Comparison of ENCODE assay signal across 19 cellular contexts in genomic region chr19:1827566-1828278, GRCh38. TPM values are rescaled to one million over a fixed set of nuclear protein-coding genes. Genes with fewer than 3 reads are reported as not detected.
DNase-seq lines count a peak whose midpoint lies in the region; ATAC-seq, FAIRE-seq and TF ChIP-seq lines count a peak whose summit lies in the region.
"Had no signal": no experiment of that assay in that cellular context is flagged by ENCODE, and none has a peak within 500 bp of the region (broad histone marks: within the 10 kb centered on the region; RNA-seq: fewer than 3 reads in every experiment).

No MANE protein-coding gene starts in this region.

- no peak overlapping the region for H2BK20ac ChIP-seq in IMR-90 (ENCODE audit: low read depth, low read length)

- H3K4me2 ChIP-seq in GM23338 (no peak overlapping the region), IMR-90 (ENCODE audit: low read depth, low read length) (no peak overlapping the region), endothelial cell of umbilical vein (ENCODE audit: insufficient read depth, low read length) (no peak overlapping the region)
- H3K4me2 ChIP-seq: KMS-11 had no signal

- DNase-seq in GM23338 (ENCODE audit: low spot score) (no peak), IMR-90 (no peak), endothelial cell of umbilical vein (ENCODE audit: low read depth, low spot score) (no peak), ovary (no peak), RPMI8226 (no peak), T-helper 17 cell (no peak), tibial nerve (ENCODE audit: low spot score in 2 of 2) (no peak)
- DNase-seq: EL; HCEC 1CT; MM.1S; NCI-H1105; NCI-H187; NCI-H69; NK-92 treated with Interleukin-12 subunit alpha and Interleukin-12 subunit beta, amount 100 ng/mL, for 24 hours had no signal

- H2AK5ac ChIP-seq in IMR-90 (ENCODE audit: low read depth, low read length), result no peak overlapping the region

- H3K9me2 ChIP-seq in GM23338 (ENCODE audit: insufficient read depth), result no peaks in the 10 kb centered on the region

- H4K91ac ChIP-seq in IMR-90 (ENCODE audit: insufficient read depth, low read depth, low read length), result no peak overlapping the region

- FAIRE-seq in endothelial cell of umbilical vein (lab: Jason Lieb, UNC), result no peak
- FAIRE-seq: GM18507, HTR-8/SVneo had no signal

- H3K36me3 Mint-ChIP-seq in GM23338 (ENCODE audit: low read depth), result peaks cover 17% of the 10 kb centered on the region
- no peaks in the 10 kb centered on the region for H3K36me3 Mint-ChIP-seq in T-helper 17 cell (ENCODE audit: low read depth)

- no peak for TF ChIP-seq POLR2A in IMR-90 (IDR thresholded peaks at IDR 0.05; ENCODE audit: low read depth, low read length)
- TF ChIP-seq POLR2A in endothelial cell of umbilical vein (IDR thresholded peaks at IDR 0.05; ENCODE audit: low read depth, low read length), result no peak
- TF ChIP-seq POLR2A in ovary (IDR thresholded peaks at IDR 0.05), result no peak
- no peak for TF ChIP-seq POLR2A in GM18505 (IDR thresholded peaks at IDR 0.05; ENCODE audit: borderline replicate concordance, extremely low read depth, insufficient read depth, insufficient read length)
- no peak for TF ChIP-seq POLR2A in tibial nerve (IDR thresholded peaks at IDR 0.05)

- peaks cover 6% of the 10 kb centered on the region; the same call in 2 of the 3 replicates for H3K4me1 Mint-ChIP-seq in GM23338
- peaks cover 9% of the 10 kb centered on the region for H3K4me1 Mint-ChIP-seq in T-helper 17 cell

- H4K20me1 ChIP-seq in GM23338 (replicated peaks; ENCODE audit: insufficient read depth), result peaks cover 12% of the 10 kb centered on the region
- peaks cover 38% of the 10 kb centered on the region for H4K20me1 ChIP-seq in IMR-90 (ENCODE audit: insufficient read depth, low read length)
- H4K20me1 ChIP-seq in endothelial cell of umbilical vein (replicated peaks; ENCODE audit: control insufficient read depth, extremely low read depth, insufficient read depth, low read length), result no peaks in the 10 kb centered on the region

- TF ChIP-seq EP300 in ovary (IDR thresholded peaks at IDR 0.05) (no peak), tibial nerve (IDR thresholded peaks at IDR 0.05) (no peak)

- no peak overlapping the region for H3K23ac ChIP-seq in IMR-90 (ENCODE audit: low read depth, low read length)

- peak overlapping the region; percentile 76 for H2AK9ac ChIP-seq in IMR-90 (replicated peaks; ENCODE audit: low read depth, low read length, poor library complexity)

- H3K18ac ChIP-seq in IMR-90 (ENCODE audit: low read depth, low read length), result no peak overlapping the region

- BruUV-seq in IMR-90 (replicated peaks; lab: Mats Ljungman, UMichigan) (no TSS peak), endothelial cell of umbilical vein (replicated peaks; lab: Mats Ljungman, UMichigan) (TSS peak; percentile 41)

- H3K9me1 ChIP-seq in IMR-90 (ENCODE audit: insufficient read depth, low read length) (no peaks in the 10 kb centered on the region), endothelial cell of umbilical vein (replicated peaks; ENCODE audit: control insufficient read depth, extremely low read depth, insufficient read depth, low read length) (no peaks in the 10 kb centered on the region)

- 0 out of 2 replicates have a peak, but pooled peaks cover 4% of the 10 kb centered on the region for H3F3A ChIP-seq in GM23338 (replicated peaks; ENCODE audit: low read depth)

- H3K9me3 Mint-ChIP-seq in GM23338, result no peaks in the 10 kb centered on the region

- H3K27ac Mint-ChIP-seq in GM23338 (no peak overlapping the region), T-helper 17 cell (no peak overlapping the region)

- POLR2A ChIA-PET in IMR-90 (lab: Charles Lee; ENCODE audit: unreplicated experiment) (no interaction called here), endothelial cell of umbilical vein (lab: Charles Lee) (no interaction called here)

- H2BK5ac ChIP-seq in IMR-90 (ENCODE audit: low read depth, low read length, poor library complexity, severe bottlenecking), result no peak overlapping the region

- H3K4me1 ChIP-seq in GM23338 (ENCODE audit: insufficient read depth) (no peaks in the 10 kb centered on the region), IMR-90 (ENCODE audit: control insufficient read depth, insufficient read depth, low read length) (peaks cover 4% of the 10 kb centered on the region; the same call in 1 of the 2 replicates), endothelial cell of umbilical vein (ENCODE audit: control insufficient read depth, extremely low read depth, insufficient read depth, low read length) (no peaks in the 10 kb centered on the region), ovary (ENCODE audit: insufficient read depth) (peaks cover 8% of the 10 kb centered on the region), tibial nerve (peaks cover 0 to 25% (median 5%) of the 10 kb centered on the region in 4 donors)

- H3K79me1 ChIP-seq in IMR-90 (ENCODE audit: low read depth in 1 of 2, low read length in 2 of 2), result peaks cover 6 to 46% of the 10 kb centered on the region in 2 experiments

- no peak for TF ChIP-seq RAD21 in IMR-90 (IDR thresholded peaks at IDR 0.05; ENCODE audit: low read length)

- H3K9me3 ChIP-seq in IMR-90 (ENCODE audit: control insufficient read depth, insufficient read depth, low read length) (no peaks in the 10 kb centered on the region), endothelial cell of umbilical vein (replicated peaks; ENCODE audit: control insufficient read depth, insufficient read depth, low read length) (no peaks in the 10 kb centered on the region), ovary (no peaks in the 10 kb centered on the region), T-helper 17 cell (ENCODE audit: control insufficient read depth, low read length, poor library complexity, severe bottlenecking) (no peaks in the 10 kb centered on the region), tibial nerve (no peaks in the 10 kb centered on the region)

- intact Hi-C loops in IMR-90 (cut with micrococcal nuclease), result no loop called here
- intact Hi-C loops in endothelial cell of umbilical vein (cut with micrococcal nuclease), result loop anchor here (5.0 kb wide), 1 partner anchor 40 kb away; no protein-coding TSS in a partner anchor
- intact Hi-C loops in ovary (cut with DNase I), result loop anchor here in 2 of 4 donors (10.0 kb wide), 2 partner anchors 153 to 283 kb away; no protein-coding TSS in a partner anchor

- no peak overlapping the region for H3K4ac ChIP-seq in IMR-90 (ENCODE audit: low read depth, low read length)

- no peak overlapping the region for H3K9ac ChIP-seq in IMR-90 (ENCODE audit: low read depth, low read length)
- no peak overlapping the region for H3K9ac ChIP-seq in endothelial cell of umbilical vein (replicated peaks; ENCODE audit: extremely low read depth, insufficient read depth, low read length)
- H3K9ac ChIP-seq: KMS-11 had no signal

- H4K8ac ChIP-seq in IMR-90 (ENCODE audit: low read depth in 2 of 2, low read length in 2 of 2), result no peak overlapping the region

- no peak overlapping the region for H3K14ac ChIP-seq in IMR-90 (replicated peaks; ENCODE audit: low read depth, low read length)

- 92% methylated on average over 27 of the region's 41 CpGs; no CpG with 5 or more reads in 1 of the 2 experiments for WGBS in IMR-90 (ENCODE audit: extremely low coverage in 2 of 2, insufficient read length in 1 of 2), 2 experiments
- WGBS in ovary, 3 donors, result 74 to 88% (median 76%) methylated on average over 25 to 41 of the region's 41 CpGs
- WGBS in tibial nerve, 2 donors, result 83 to 84% methylated on average over 15 to 26 of the region's 41 CpGs

- H3K27me3 ChIP-seq in GM23338 (ENCODE audit: insufficient read depth) (no peaks in the 10 kb centered on the region), IMR-90 (ENCODE audit: control insufficient read depth, insufficient read depth, low read length) (no peaks in the 10 kb centered on the region), endothelial cell of umbilical vein (ENCODE audit: control insufficient read depth in 2 of 2, insufficient read depth in 2 of 2, low read length in 2 of 2) (no peaks in the 10 kb centered on the region), ovary (no peaks in the 10 kb centered on the region), tibial nerve (no peaks in the 10 kb centered on the region)

- H3K4me3 Mint-ChIP-seq in GM23338 (no peak overlapping the region), T-helper 17 cell (no peak overlapping the region)

- H3K4me3 ChIP-seq in GM23338, result no peak overlapping the region
- no peak overlapping the region for H3K4me3 ChIP-seq in IMR-90 (ENCODE audit: insufficient read depth, low read depth, low read length)
- H3K4me3 ChIP-seq in endothelial cell of umbilical vein (replicated peaks in 1 of 3; ENCODE audit: insufficient read depth in 1 of 3, low read depth in 1 of 3, low read length in 3 of 3), result no peak overlapping the region
- no peak overlapping the region for H3K4me3 ChIP-seq in ovary
- H3K4me3 ChIP-seq in tibial nerve, result no peak overlapping the region
- H3K4me3 ChIP-seq: SK-N-MC had no signal

- H3K56ac ChIP-seq in IMR-90 (ENCODE audit: extremely low read depth, insufficient read depth, low read length), result no peak overlapping the region

- H3K36me3 ChIP-seq in GM23338 (ENCODE audit: insufficient read depth) (no peaks in the 10 kb centered on the region), IMR-90 (ENCODE audit: control insufficient read depth, insufficient read depth, low read length) (peaks cover 20% of the 10 kb centered on the region; the same call in 1 of the 2 replicates), endothelial cell of umbilical vein (ENCODE audit: control insufficient read depth in 2 of 2, extremely low read depth in 1 of 2, insufficient read depth in 2 of 2, low read length in 2 of 2) (peaks cover 0 to 18% of the 10 kb centered on the region in 2 experiments), ovary (no peaks in the 10 kb centered on the region), tibial nerve (peaks cover 0 to 89% (median 14%) of the 10 kb centered on the region in 3 donors)

- H2BK15ac ChIP-seq in IMR-90 (ENCODE audit: low read depth, low read length), result no peak overlapping the region

- in situ Hi-C loops in IMR-90 (cut with MboI; ENCODE audit: low sequenced_read_pairs), result no loop called here

- H2BK120ac ChIP-seq in IMR-90 (ENCODE audit: low read depth, low read length), result no peak overlapping the region

- H2AFZ ChIP-seq in GM23338 (no peak overlapping the region), IMR-90 (replicated peaks; ENCODE audit: low read length, poor library complexity) (no peak overlapping the region), endothelial cell of umbilical vein (ENCODE audit: low read depth, low read length) (no peak overlapping the region)

- TF ChIP-seq CTCF in GM23338 (conservative IDR thresholded peaks at IDR 0.05; ENCODE audit: low read depth in 2 of 2), result no peak
- TF ChIP-seq CTCF in IMR-90 (conservative IDR thresholded peaks at IDR 0.05; ENCODE audit: low read depth, low read length), result no peak
- no peak for TF ChIP-seq CTCF in endothelial cell of umbilical vein (IDR thresholded peaks at IDR 0.05; ENCODE audit: extremely low read depth in 1 of 2, insufficient read depth in 1 of 2, low read depth in 1 of 2, low read length in 2 of 2)
- no peak for TF ChIP-seq CTCF in ovary (IDR thresholded peaks at IDR 0.05)
- no peak for TF ChIP-seq CTCF in tibial nerve (IDR thresholded peaks at IDR 0.05)

- H3K27ac ChIP-seq in GM23338 (ENCODE audit: low read depth) (peak overlapping the region; percentile 45; the same call in 1 of the 2 replicates), IMR-90 (ENCODE audit: insufficient read depth, low read length) (no peak overlapping the region), endothelial cell of umbilical vein (ENCODE audit: insufficient read depth, low read depth, low read length) (no peak overlapping the region), ovary (peak overlapping the region; percentile 68 to 89), tibial nerve (no peak overlapping the region)
- H3K27ac ChIP-seq: KMS-11, SK-N-MC had no signal

- H4K5ac ChIP-seq in IMR-90 (ENCODE audit: low read depth, low read length), result no peak overlapping the region

- CTCF ChIA-PET in IMR-90 (lab: Yijun Ruan, JAX) (no interaction called here), endothelial cell of umbilical vein (lab: Charles Lee) (interaction anchor here (4.6 kb wide), 1 partner anchor 13 kb away, joined by 83 read pairs; no protein-coding TSS in a partner anchor)

- H3K79me2 ChIP-seq in GM23338 (replicated peaks; ENCODE audit: insufficient read depth) (peaks cover 10% of the 10 kb centered on the region; the same call in 1 of the 2 replicates), endothelial cell of umbilical vein (ENCODE audit: control insufficient read depth, insufficient read depth, low read length) (peaks cover 16% of the 10 kb centered on the region)

- ATAC-seq in GM23338 (peak; percentile 2; the same call in 1 of the 3 replicates), IMR-90 (ENCODE audit: low read depth) (no peak), GM18505 (IDR thresholded peaks at IDR 0.05; ENCODE audit: unreplicated experiment) (no peak), T-helper 17 cell (no peak)

- dilution Hi-C loops in IMR-90 (cut with HindIII; ENCODE audit: low sequenced_read_pairs, unreplicated experiment), result no loop called here
- dilution Hi-C loops in endothelial cell of umbilical vein (cut with MboI; ENCODE audit: extremely low pct_ligation_motif_present, low sequenced_read_pairs), result no loop called here

- H3K27me3 Mint-ChIP-seq in GM23338 (ENCODE audit: insufficient read depth, low read depth, poor library complexity) (peaks cover 10% of the 10 kb centered on the region), T-helper 17 cell (no peaks in the 10 kb centered on the region)

RNA-seq across cellular contexts. Expression of gene ATP8B3, which starts 15.6 kb away (rescaled TPM):
- 2.8 and 6.0 TPM in 2 replicates for total RNA-seq in GM23338 (2014; rRNA removed; shearing (Covaris generic))
- polyA plus RNA-seq in GM23338 (2016; fragmentation: Nextera tagmentation; extraction: Ambion mirVana), result 1.7 and 2.1 TPM in 2 replicates
- total RNA-seq in IMR-90 (2012; rRNA removed), result 1.4 and 1.6 TPM in 2 replicates
- 8.1 and 9.0 TPM in 2 replicates for polyA plus RNA-seq in IMR-90 (2012; rRNA removed)
- polyA plus RNA-seq in IMR-90 (2012; cell fraction: cytosol; rRNA removed), result 3.2 and 5.2 TPM in 2 replicates
- 28.0 and 38.9 TPM in 2 replicates for polyA plus RNA-seq in IMR-90 (2012; cell fraction: nucleus; rRNA removed; ENCODE audit: low replicate concordance)
- total RNA-seq in endothelial cell of umbilical vein, result 5.1 and 7.3 TPM in 2 replicates
- 1.1 and 1.4 TPM in 2 replicates for polyA plus RNA-seq in endothelial cell of umbilical vein
- 0.97 and 1.1 TPM in 2 replicates for polyA plus RNA-seq in endothelial cell of umbilical vein (2011; cell fraction: cytosol; rRNA removed)
- 3.6 and 4.2 TPM in 2 replicates for polyA plus RNA-seq in endothelial cell of umbilical vein (2011; cell fraction: nucleus; rRNA removed)
- 0.91 and 1.3 TPM in 2 replicates for polyA plus RNA-seq in endothelial cell of umbilical vein (2012)
- 1.9 and 2.6 TPM in 2 replicates for polyA minus RNA-seq in endothelial cell of umbilical vein
- polyA minus RNA-seq in endothelial cell of umbilical vein (2011; cell fraction: cytosol; rRNA and poly(A)+ RNA removed), result 6.5 TPM
- 0.63 and 0.72 TPM in 2 replicates for polyA minus RNA-seq in endothelial cell of umbilical vein (2011; cell fraction: nucleus; rRNA and poly(A)+ RNA removed)
- 1 to 10 TPM in 5 of 7 donors, under 1 TPM in 2; 0.72 to 3.2 (median 2.1) TPM for total RNA-seq in ovary
- polyA plus RNA-seq in ovary, result 1 to 10 TPM in 1 of 2 donors, under 1 TPM in 1; 0.91 to 1.5 TPM
- 1 to 10 TPM; 4.6 to 6.0 TPM for total RNA-seq in T-helper 17 cell
- total RNA-seq in tibial nerve, result 1 to 10 TPM in 2 of 4 donors, under 1 TPM in 2; 0.21 to 2.4 (median 1.2) TPM

RNA-seq across cellular contexts. Expression of gene REXO1, which starts 20.6 kb away (rescaled TPM):
- 28.4 and 90.1 TPM in 2 replicates for total RNA-seq in GM23338 (2014; rRNA removed; shearing (Covaris generic))
- polyA plus RNA-seq in GM23338 (2016; fragmentation: Nextera tagmentation; extraction: Ambion mirVana) (20.2 and 23.5 TPM in 2 replicates), IMR-90 (2012; rRNA removed) (39.2 and 63.7 TPM in 2 replicates), endothelial cell of umbilical vein (56.9 and 88.8 TPM in 2 replicates), ovary (10 to 100 TPM in 1 of 2 donors, 1 to 10 TPM in 1; 4.8 to 21.5 TPM)
- total RNA-seq in IMR-90 (2012; rRNA removed) (1.4 and 2.5 TPM in 2 replicates), endothelial cell of umbilical vein (41.1 and 44.6 TPM in 2 replicates), ovary (10 to 100 TPM; 14.9 to 46.7 (median 30.4) TPM), T-helper 17 cell (100 to 1,000 TPM in 1 of 2 donors, 10 to 100 TPM in 1; 98.7 to 107 TPM), tibial nerve (10 to 100 TPM; 17.9 to 87.3 (median 31.1) TPM)
- 13.1 and 26.8 TPM in 2 replicates for polyA plus RNA-seq in IMR-90 (2012; cell fraction: cytosol; rRNA removed)
- polyA plus RNA-seq in IMR-90 (2012; cell fraction: nucleus; rRNA removed; ENCODE audit: low replicate concordance), result 185 and 1,091 TPM in 2 replicates
- polyA plus RNA-seq in endothelial cell of umbilical vein (2011; cell fraction: cytosol; rRNA removed), result 18.9 and 26.1 TPM in 2 replicates
- polyA plus RNA-seq in endothelial cell of umbilical vein (2011; cell fraction: nucleus; rRNA removed), result 112 and 117 TPM in 2 replicates
- polyA plus RNA-seq in endothelial cell of umbilical vein (2012), result 23.1 and 32.6 TPM in 2 replicates
- 13.5 and 14.6 TPM in 2 replicates for polyA minus RNA-seq in endothelial cell of umbilical vein
- 18.6 TPM for polyA minus RNA-seq in endothelial cell of umbilical vein (2011; cell fraction: cytosol; rRNA and poly(A)+ RNA removed)
- 13.1 and 32.2 TPM in 2 replicates for polyA minus RNA-seq in endothelial cell of umbilical vein (2011; cell fraction: nucleus; rRNA and poly(A)+ RNA removed)

RNA-seq across cellular contexts. Expression of gene KLF16, which starts 35.7 kb away (rescaled TPM):
- total RNA-seq in GM23338 (2014; rRNA removed; shearing (Covaris generic)), result 20.2 and 22.0 TPM in 2 replicates
- polyA plus RNA-seq in GM23338 (2016; fragmentation: Nextera tagmentation; extraction: Ambion mirVana), result 8.9 and 12.3 TPM in 2 replicates
- 0.90 and 1.7 TPM in 2 replicates for total RNA-seq in IMR-90 (2012; rRNA removed)
- polyA plus RNA-seq in IMR-90 (2012; rRNA removed), result 13.1 and 31.4 TPM in 2 replicates
- polyA plus RNA-seq in IMR-90 (2012; cell fraction: cytosol; rRNA removed), result 14.5 and 19.8 TPM in 2 replicates
- 18.0 and 29.0 TPM in 2 replicates for polyA plus RNA-seq in IMR-90 (2012; cell fraction: nucleus; rRNA removed; ENCODE audit: low replicate concordance)
- total RNA-seq in endothelial cell of umbilical vein, result 36.6 and 38.0 TPM in 2 replicates
- polyA plus RNA-seq in endothelial cell of umbilical vein, result 11.6 and 22.6 TPM in 2 replicates
- 6.0 and 10.4 TPM in 2 replicates for polyA plus RNA-seq in endothelial cell of umbilical vein (2011; cell fraction: cytosol; rRNA removed)
- 4.4 and 4.6 TPM in 2 replicates for polyA plus RNA-seq in endothelial cell of umbilical vein (2011; cell fraction: nucleus; rRNA removed)
- polyA plus RNA-seq in endothelial cell of umbilical vein (2012), result 12.1 and 19.5 TPM in 2 replicates
- polyA minus RNA-seq in endothelial cell of umbilical vein, result 3.1 and 3.2 TPM in 2 replicates
- 19.7 TPM for polyA minus RNA-seq in endothelial cell of umbilical vein (2011; cell fraction: cytosol; rRNA and poly(A)+ RNA removed)
- polyA minus RNA-seq in endothelial cell of umbilical vein (2011; cell fraction: nucleus; rRNA and poly(A)+ RNA removed), result 2.0 and 3.2 TPM in 2 replicates
- 10 to 100 TPM in 6 of 7 donors, 1 to 10 TPM in 1; 4.2 to 26.6 (median 14.4) TPM for total RNA-seq in ovary
- 1 to 10 TPM in 1 of 2 donors, under 1 TPM in 1; 0.63 to 5.4 TPM for polyA plus RNA-seq in ovary
- 10 to 100 TPM; 37.9 to 46.5 TPM for total RNA-seq in T-helper 17 cell
- 1 to 10 TPM; 4.6 to 8.4 (median 7.0) TPM for total RNA-seq in tibial nerve

RNA-seq across cellular contexts. Expression of gene ABHD17A, which starts 57.6 kb away (rescaled TPM):
- total RNA-seq in GM23338 (2014; rRNA removed; shearing (Covaris generic)), result 68.8 and 99.9 TPM in 2 replicates
- polyA plus RNA-seq in GM23338 (2016; fragmentation: Nextera tagmentation; extraction: Ambion mirVana) (34.2 and 37.1 TPM in 2 replicates), IMR-90 (2012; rRNA removed) (76.2 and 111 TPM in 2 replicates), endothelial cell of umbilical vein (143 and 179 TPM in 2 replicates), ovary (10 to 100 TPM in 1 of 2 donors, under 1 TPM in 1; 0.57 to 65.6 TPM)
- total RNA-seq in IMR-90 (2012; rRNA removed) (31.9 and 37.8 TPM in 2 replicates), endothelial cell of umbilical vein (89.8 and 97.0 TPM in 2 replicates), ovary (10 to 100 TPM; 54.2 to 87.3 (median 65.4) TPM), T-helper 17 cell (100 to 1,000 TPM; 121 to 125 TPM), tibial nerve (100 to 1,000 TPM; 127 to 165 (median 132) TPM)
- 52.5 and 129 TPM in 2 replicates for polyA plus RNA-seq in IMR-90 (2012; cell fraction: cytosol; rRNA removed)
- 86.9 and 244 TPM in 2 replicates for polyA plus RNA-seq in IMR-90 (2012; cell fraction: nucleus; rRNA removed; ENCODE audit: low replicate concordance)
- 38.4 and 71.7 TPM in 2 replicates for polyA plus RNA-seq in endothelial cell of umbilical vein (2011; cell fraction: cytosol; rRNA removed)
- polyA plus RNA-seq in endothelial cell of umbilical vein (2011; cell fraction: nucleus; rRNA removed), result 76.9 and 77.9 TPM in 2 replicates
- polyA plus RNA-seq in endothelial cell of umbilical vein (2012), result 29.4 and 57.3 TPM in 2 replicates
- 41.1 and 52.8 TPM in 2 replicates for polyA minus RNA-seq in endothelial cell of umbilical vein
- 28.8 TPM for polyA minus RNA-seq in endothelial cell of umbilical vein (2011; cell fraction: cytosol; rRNA and poly(A)+ RNA removed)
- 11.6 and 18.8 TPM in 2 replicates for polyA minus RNA-seq in endothelial cell of umbilical vein (2011; cell fraction: nucleus; rRNA and poly(A)+ RNA removed)

Comparison
In these comparisons a context has a peak if more than half of its experiments do, and no peak if none do; other contexts are left out.
1. H3K27ac ChIP-seq: peak in GM23338 (single experiment) and ovary (2 of 2); none in IMR-90 (single experiment), endothelial cell of umbilical vein (single experiment) and tibial nerve (0 of 4).